In genomic region chr7:129448608-129449007, GRCh38 we compare ENCODE assay signal across 6 cellular contexts. TPM values are rescaled to one million over a fixed set of nuclear protein-coding genes. Genes with fewer than 3 reads are reported as not detected.
"Had no signal": no experiment of that assay in that cellular context is flagged by ENCODE, and none has a peak within 500 bp of the region (broad histone marks: within the 10 kb centered on the region; RNA-seq: fewer than 3 reads in every experiment).

No MANE protein-coding gene starts in this region.

RNA-seq across cellular contexts. Expression of gene SMKR1, which starts 53.7 kb away (rescaled TPM):
- total RNA-seq: aorta, ascending aorta, astrocyte, breast epithelium, cardiac muscle cell, cardiac septum had no signal
